Comparison of ENCODE assay signal across 8 cellular contexts in the genomic region with DNA sequence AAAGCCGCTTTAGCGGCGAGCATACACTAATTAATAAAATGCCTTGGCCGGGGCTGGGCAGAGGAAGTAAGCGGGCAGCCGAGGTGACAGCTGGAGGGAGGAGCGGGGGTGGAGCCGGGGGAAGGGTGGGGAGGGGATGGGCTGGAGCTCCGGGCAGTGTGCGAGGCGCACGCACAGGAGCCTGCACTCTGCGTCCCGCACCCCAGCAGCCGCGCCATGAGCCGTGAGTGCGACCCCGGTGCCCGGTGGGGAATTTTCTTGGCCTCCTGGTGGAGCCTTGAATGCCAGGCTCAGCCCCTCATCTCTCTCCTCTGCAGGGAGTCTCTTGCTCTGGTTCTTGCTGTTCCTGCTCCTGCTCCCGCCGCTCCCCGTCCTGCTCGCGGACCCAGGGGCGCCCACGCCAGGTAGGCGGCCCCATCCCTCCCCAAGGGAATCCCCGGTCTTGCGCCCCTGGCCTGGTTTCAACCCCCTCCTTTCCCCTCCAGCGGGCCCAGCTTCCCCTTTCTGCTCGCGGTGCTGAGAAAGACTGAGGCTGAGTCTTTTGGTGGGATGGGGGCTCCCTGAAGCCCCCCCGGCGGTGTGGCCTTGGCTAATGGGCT. TPM values are rescaled to one million over a fixed set of nuclear protein-coding genes. Genes with fewer than 3 reads are reported as not detected.
A peak's percentile ranks its signal among the peaks of the same experiment; 100 is the strongest.
DNase-seq lines count a peak whose midpoint lies in the region; ATAC-seq, FAIRE-seq and TF ChIP-seq lines count a peak whose summit lies in the region.

Gene PTGS1 (plus strand): TSS at position 156 of the 599 bp plus-strand sequence. CDS start 61 bp downstream, at position 217.

- peak within 1 kb of the TSS; percentile 22; the same call in 1 of the 2 replicates for H2BK12ac ChIP-seq in H1 (ENCODE audit: low read depth, low read length)

- no peak within 1 kb of the TSS for H3K27ac ChIP-seq in right lobe of liver
- no peak within 1 kb of the TSS for H3K27ac ChIP-seq in HepG2 (ENCODE audit: extremely low read length, insufficient read depth, low read length)
- no peak within 1 kb of the TSS for H3K27ac ChIP-seq in PC-3 (ENCODE audit: low read length)
- H3K27ac ChIP-seq in H1 (ENCODE audit: low read depth, low read length), result no peak within 1 kb of the TSS
- H3K27ac ChIP-seq in mucosa of rectum (ENCODE audit: low read depth in 2 of 2, low read length in 2 of 2), result peak within 1 kb of the TSS; percentile 50 to 70

- intact Hi-C loops in right lobe of liver (cut with DNase I) (no loop called here), HepG2 (cut with micrococcal nuclease; ENCODE audit: unreplicated experiment) (no loop called here), PC-3 (cut with micrococcal nuclease) (no loop called here)

- BruUV-seq in HepG2 (replicated peaks; lab: Mats Ljungman, UMichigan) (no TSS peak), PC-3 (replicated peaks; lab: Mats Ljungman, UMichigan) (no TSS peak)

- no peaks in the 10 kb centered on the region for H3K36me3 ChIP-seq in right lobe of liver
- H3K36me3 ChIP-seq in HepG2 (replicated peaks in 1 of 2; ENCODE audit: control insufficient read depth in 1 of 2, insufficient read depth in 2 of 2, low read length in 2 of 2), result no peaks in the 10 kb centered on the region
- H3K36me3 ChIP-seq in PC-3 (ENCODE audit: low read depth, low read length), result no peaks in the 10 kb centered on the region
- H3K36me3 ChIP-seq in H1 (ENCODE audit: control insufficient read depth in 2 of 4, insufficient read depth in 4 of 4, low read length in 3 of 4), result no peaks in the 10 kb centered on the region
- H3K36me3 ChIP-seq in mucosa of rectum (ENCODE audit: control insufficient read depth in 2 of 2, insufficient read depth in 2 of 2, low read length in 2 of 2), result no peaks in the 10 kb centered on the region

- no peaks in the 10 kb centered on the region for H3K9me2 ChIP-seq in PC-3 (replicated peaks; ENCODE audit: low read length)

- FAIRE-seq in HepG2 (lab: Jason Lieb, UNC), result no peak
- FAIRE-seq in H1 (lab: Jason Lieb, UNC), result no peak

- TF ChIP-seq EP300 in HepG2 (IDR thresholded peaks at IDR 0.05; ENCODE audit: low read depth in 2 of 2, low read length in 2 of 2), result no peak
- no peak for TF ChIP-seq EP300 in HepG2 (CRISPR knock-in tag; IDR thresholded peaks at IDR 0.05; ENCODE audit: borderline replicate concordance)
- no peak for TF ChIP-seq EP300 in H1 (IDR thresholded peaks at IDR 0.05; ENCODE audit: borderline replicate concordance in 1 of 2, low read depth in 2 of 2, low read length in 2 of 2)

- H3K4me1 ChIP-seq in right lobe of liver (peaks cover 0 to 8% (median 0%) of the 10 kb centered on the region in 4 donors), HepG2 (ENCODE audit: insufficient read depth, low read length) (peaks cover 18% of the 10 kb centered on the region), PC-3 (ENCODE audit: insufficient read depth, low read length) (peaks cover 23% of the 10 kb centered on the region), H1 (replicated peaks in 1 of 4; ENCODE audit: control insufficient read depth in 3 of 4, insufficient read depth in 4 of 4, low read length in 3 of 4) (peaks cover 12 to 19% (median 15%) of the 10 kb centered on the region in 4 experiments), mucosa of rectum (ENCODE audit: control insufficient read depth in 2 of 2, insufficient read depth in 2 of 2, low read length in 2 of 2) (peaks cover 13 to 16% of the 10 kb centered on the region in 2 donors)

- H2BK20ac ChIP-seq in H1 (ENCODE audit: low read length), result peak within 1 kb of the TSS; percentile 5; the same call in 1 of the 2 replicates

- peak within 1 kb of the TSS; percentile 46; the same call in 1 of the 2 replicates for H2BK15ac ChIP-seq in H1 (ENCODE audit: low read length)

- no peak for TF ChIP-seq RAD21 in HepG2 (CRISPR knock-in tag; IDR thresholded peaks at IDR 0.05)
- no peak for TF ChIP-seq RAD21 in H1 (IDR thresholded peaks at IDR 0.05 in 1 of 2, conservative IDR thresholded peaks at IDR 0.05 in 1 of 2; ENCODE audit: low read depth in 2 of 2, low read length in 2 of 2)

- H3K9me3 ChIP-seq in right lobe of liver, result no peaks in the 10 kb centered on the region
- H3K9me3 ChIP-seq in HepG2 (ENCODE audit: low read length), result no peaks in the 10 kb centered on the region
- H3K9me3 ChIP-seq in PC-3 (ENCODE audit: low read length), result no peaks in the 10 kb centered on the region
- no peaks in the 10 kb centered on the region for H3K9me3 ChIP-seq in H1 (ENCODE audit: insufficient read depth in 2 of 2, low read depth in 1 of 2, low read length in 1 of 2)
- H3K9me3 ChIP-seq in mucosa of rectum (ENCODE audit: control insufficient read depth in 2 of 2, low read length in 2 of 2), result no peaks in the 10 kb centered on the region

- no peaks in the 10 kb centered on the region for H3F3A ChIP-seq in PC-3 (ENCODE audit: low read length, unreplicated experiment)

- H2BK120ac ChIP-seq in H1 (replicated peaks; ENCODE audit: low read depth, low read length), result no peak within 1 kb of the TSS

- no peak within 1 kb of the TSS for H3K23ac ChIP-seq in H1 (ENCODE audit: insufficient read length)

- H2AFZ ChIP-seq in HepG2 (ENCODE audit: low read length) (no peak within 1 kb of the TSS), PC-3 (ENCODE audit: low read length) (peak within 1 kb of the TSS; percentile 57; the same call in 1 of the 2 replicates), H1 (ENCODE audit: low read length) (0 out of 2 replicates have a peak within 1 kb of the TSS, but pooled peaks have one; percentile 91)

- H4K5ac ChIP-seq in H1 (ENCODE audit: insufficient read length, low read depth, low read length), result no peak within 1 kb of the TSS

- WGBS in right lobe of liver (ENCODE audit: insufficient coverage, low coverage, low lambda C conversion rate, missing lambda C conversion rate), result 3% methylated on average over 6 of the region's 35 CpGs
- WGBS in HepG2 (ENCODE audit: low lambda C conversion rate), result 37% methylated on average over 25 of the region's 35 CpGs
- WGBS in H1 (ENCODE audit: extremely low coverage in 1 of 2, insufficient coverage in 1 of 2, insufficient read length in 1 of 2, insufficient replicate concordance in 2 of 2, low coverage in 1 of 2, low lambda C conversion rate in 2 of 2, missing lambda C conversion rate in 1 of 2), 2 experiments, result 5% methylated on average over 8 of the region's 35 CpGs; no CpG with 5 or more reads in 1 of the 2 experiments

- H3K79me1 ChIP-seq in H1 (ENCODE audit: low read depth, low read length), result no peaks in the 10 kb centered on the region

- no peak within 1 kb of the TSS for H2BK5ac ChIP-seq in H1 (ENCODE audit: low read depth, low read length)

- in situ Hi-C loops in HepG2 (cut with HindIII; ENCODE audit: extremely low pct_ligation_motif_present, low pct_unique_long_range_greater_than_20kb), result loop anchor here (25.0 kb wide), 1 partner anchor 441 kb away; the partner anchor contains the start of gene OR1K1

- H3K27me3 ChIP-seq in right lobe of liver (no peaks in the 10 kb centered on the region), HepG2 (ENCODE audit: control insufficient read depth in 1 of 2, insufficient read depth in 2 of 2, low read length in 2 of 2) (peaks cover 0 to 18% of the 10 kb centered on the region in 2 experiments), PC-3 (ENCODE audit: low read length) (peaks cover 4% of the 10 kb centered on the region; the same call in 1 of the 2 replicates), H1 (replicated peaks in 1 of 4; ENCODE audit: control insufficient read depth in 3 of 4, extremely low read depth in 1 of 4, insufficient read depth in 3 of 4, low read length in 3 of 4) (peaks cover 5 to 45% (median 36%) of the 10 kb centered on the region in 4 experiments), mucosa of rectum (ENCODE audit: control insufficient read depth in 2 of 2, insufficient read depth in 2 of 2, low read length in 2 of 2) (peaks cover 0 to 3% of the 10 kb centered on the region in 2 donors)

- CTCF ChIA-PET in HepG2 (lab: Yijun Ruan, JAX; ENCODE audit: low intra/inter-chr PET ratio, low total read pairs), result no interaction called here
- CTCF ChIA-PET in PC-3 (lab: Charles Lee), result no interaction called here
- CTCF ChIA-PET in H1 (lab: Charles Lee; ENCODE audit: partially characterized antibody), result interaction anchor here (0.8 to 6.1 kb wide), 5 partner anchors 14 to 248 kb away, joined by 3 to 42 read pairs (median 4); no protein-coding TSS in a partner anchor

- no peak within 1 kb of the TSS for H3K56ac ChIP-seq in H1 (replicated peaks; ENCODE audit: insufficient read length, low read depth, low read length)

- H4K20me1 ChIP-seq in HepG2 (ENCODE audit: insufficient read depth, low read length) (no peaks in the 10 kb centered on the region), PC-3 (ENCODE audit: low read length) (no peaks in the 10 kb centered on the region), H1 (replicated peaks in 1 of 2; ENCODE audit: control insufficient read depth in 1 of 2, insufficient read depth in 2 of 2, low read length in 2 of 2) (no peaks in the 10 kb centered on the region)

- POLR2A ChIA-PET in HepG2 (lab: Yijun Ruan, JAX), result no interaction called here
- POLR2A ChIA-PET in PC-3 (lab: Charles Lee; ENCODE audit: unreplicated experiment), result no interaction called here
- POLR2A ChIA-PET in H1 (lab: Charles Lee; ENCODE audit: partially characterized antibody), result interaction anchor here (1.7 to 1.8 kb wide), 2 partner anchors 14 to 241 kb away, joined by 3 to 5 read pairs; no protein-coding TSS in a partner anchor

- no peak within 1 kb of the TSS for H3K14ac ChIP-seq in H1 (ENCODE audit: insufficient read length)

- no peak within 1 kb of the TSS for H3K18ac ChIP-seq in H1 (ENCODE audit: extremely low read depth, low read length)

- ATAC-seq in right lobe of liver, result peak; percentile 62 to 79 (median 70)
- ATAC-seq in HepG2, result no peak
- peak; percentile 65 for ATAC-seq in HG02943 (IDR thresholded peaks at IDR 0.05; ENCODE audit: low read depth, unreplicated experiment)
- ATAC-seq in PC-3, result peak; percentile 50

- H3K4ac ChIP-seq in H1 (replicated peaks; ENCODE audit: insufficient read length, low read depth, low read length), result no peak within 1 kb of the TSS

- DNase-seq in right lobe of liver, result peak; percentile 48 to 68 (median 61)
- DNase-seq in HepG2 (ENCODE audit: low spot score), result no peak
- DNase-seq in PC-3, result no peak
- peak in 1 of 2 experiments; percentile 65 for DNase-seq in H1 (ENCODE audit: low read depth in 1 of 2, low spot score in 2 of 2)
- no peak for DNase-seq in NCI-H1092 (lab: John Stamatoyannopoulos, UW)
- no peak for DNase-seq in occipital lobe (lab: John Stamatoyannopoulos, UW)

- H3K4me3 ChIP-seq in right lobe of liver (peak within 1 kb of the TSS; percentile 18 to 37 (median 25)), HepG2 (replicated peaks in 1 of 3; ENCODE audit: insufficient read depth in 1 of 3, low read depth in 2 of 3, low read length in 3 of 3) (no peak within 1 kb of the TSS), PC-3 (ENCODE audit: low read length) (peak within 1 kb of the TSS; percentile 50), H1 (ENCODE audit: extremely low read depth in 1 of 4, insufficient read depth in 2 of 4, low read depth in 3 of 4, low read length in 4 of 4) (peak within 1 kb of the TSS; percentile 55 to 71 (median 59)), mucosa of rectum (ENCODE audit: low read length in 2 of 2) (peak within 1 kb of the TSS; percentile 52 to 71)

- H4K8ac ChIP-seq in H1 (ENCODE audit: extremely low read depth, insufficient read depth, low read length), result 0 out of 2 replicates have a peak within 1 kb of the TSS, but pooled peaks have one; percentile 18

- H3K23me2 ChIP-seq in H1 (ENCODE audit: low read depth, low read length), result peaks cover 8% of the 10 kb centered on the region

- no peak within 1 kb of the TSS for H2AK5ac ChIP-seq in H1 (ENCODE audit: low read depth, low read length)

- H4K91ac ChIP-seq in H1 (replicated peaks; ENCODE audit: insufficient read length, low read length), result no peak within 1 kb of the TSS

- H3K4me2 ChIP-seq in HepG2 (ENCODE audit: low read depth, low read length) (no peak within 1 kb of the TSS), PC-3 (ENCODE audit: low read length) (peak within 1 kb of the TSS; percentile 73), H1 (ENCODE audit: insufficient read depth in 1 of 2, low read depth in 2 of 2, low read length in 2 of 2) (peak within 1 kb of the TSS; percentile 78)

- TF ChIP-seq CTCF in right lobe of liver (IDR thresholded peaks at IDR 0.05) (no peak), HepG2 (CRISPR knock-in tag; IDR thresholded peaks at IDR 0.05) (no peak), PC-3 (conservative IDR thresholded peaks at IDR 0.05; ENCODE audit: low read depth, low read length) (no peak), H1 (IDR thresholded peaks at IDR 0.05; ENCODE audit: control extremely low read depth in 1 of 3, insufficient read depth in 1 of 3, low read depth in 1 of 3, low read length in 3 of 3) (no peak)

- no peak for TF ChIP-seq POLR2A in right lobe of liver (IDR thresholded peaks at IDR 0.05)
- no peak for TF ChIP-seq POLR2A in HepG2 (IDR thresholded peaks at IDR 0.05; ENCODE audit: insufficient read depth in 1 of 2, low read depth in 2 of 2, low read length in 2 of 2)
- TF ChIP-seq POLR2A in H1 (IDR thresholded peaks at IDR 0.05; ENCODE audit: control extremely low read depth in 1 of 2, low read depth in 2 of 2, low read length in 2 of 2), result no peak

- H3K79me2 ChIP-seq in HepG2 (ENCODE audit: insufficient read depth, low read length) (no peaks in the 10 kb centered on the region), PC-3 (ENCODE audit: low read length) (no peaks in the 10 kb centered on the region), H1 (ENCODE audit: control insufficient read depth in 1 of 2, insufficient read depth in 2 of 2, low read length in 2 of 2) (no peaks in the 10 kb centered on the region)

- no peak within 1 kb of the TSS for H3K9ac ChIP-seq in HepG2 (ENCODE audit: insufficient read depth, low read depth, low read length)
- no peak within 1 kb of the TSS for H3K9ac ChIP-seq in PC-3 (ENCODE audit: low read length)
- no peak within 1 kb of the TSS for H3K9ac ChIP-seq in H1 (replicated peaks in 1 of 4; ENCODE audit: extremely low read depth in 1 of 4, low read depth in 3 of 4, low read length in 3 of 4)
- peak within 1 kb of the TSS; percentile 44 to 45 for H3K9ac ChIP-seq in mucosa of rectum (ENCODE audit: low read depth in 1 of 2, low read length in 2 of 2)

RNA-seq across cellular contexts. Expression of gene PTGS1, which starts in this region (rescaled TPM):
- total RNA-seq in right lobe of liver (1 to 10 TPM; 1.7 to 3.6 (median 2.4) TPM), HepG2 (2016; rRNA removed; fragmentation: Illumina TruSeq; extraction: Trizol) (0.06 and 0.07 TPM in 2 replicates), PC-3 (2014; rRNA removed) (0.44 and 0.86 TPM in 2 replicates), occipital lobe (0.47 TPM)
- not detected in 2 replicates for total RNA-seq in HepG2 (2016; cell fraction: cytosol; rRNA removed; fragmentation: Illumina TruSeq; extraction: Trizol; ENCODE audit: low read depth)
- 0.11 TPM in 1 of 2 replicates, not detected in the other for total RNA-seq in HepG2 (2016; cell fraction: insoluble cytoplasmic fraction; rRNA removed; fragmentation: Illumina TruSeq; extraction: Trizol)
- 0.03 TPM in 1 of 2 replicates, not detected in the other for total RNA-seq in HepG2 (2016; cell fraction: membrane; rRNA removed; fragmentation: Illumina TruSeq; extraction: Trizol)
- total RNA-seq in HepG2 (2016; cell fraction: nucleus; rRNA removed; fragmentation: Illumina TruSeq; extraction: Trizol), result not detected in 2 replicates
- polyA plus RNA-seq in HepG2 (2011; rRNA removed) (0.05 and 0.08 TPM in 2 replicates), H1 (2011; rRNA removed) (1.9 and 2.4 TPM in 2 replicates)
- polyA plus RNA-seq in HepG2 (2011; cell fraction: cytosol; rRNA removed), result 0.06 and 0.15 TPM in 2 replicates
- polyA plus RNA-seq in HepG2 (2011; cell fraction: nucleus; rRNA removed), result 0.09 and 0.10 TPM in 2 replicates
- 0.07 and 0.08 TPM in 2 replicates for polyA plus RNA-seq in HepG2 (2012)
- not detected in 2 replicates for polyA plus RNA-seq in HepG2 (2016; cell fraction: cytosol; fragmentation: Illumina TruSeq; extraction: Trizol; ENCODE audit: low read depth)
- polyA plus RNA-seq in HepG2 (2016; cell fraction: insoluble cytoplasmic fraction; fragmentation: Illumina TruSeq; extraction: Trizol; ENCODE audit: low read depth), result not detected in 2 replicates
- 0.08 TPM in 1 of 2 replicates, not detected in the other for polyA plus RNA-seq in HepG2 (2016; cell fraction: membrane; fragmentation: Illumina TruSeq; extraction: Trizol; ENCODE audit: low read depth)
- not detected in 2 replicates for polyA plus RNA-seq in HepG2 (2016; cell fraction: nucleus; fragmentation: Illumina TruSeq; extraction: Trizol; ENCODE audit: insufficient read depth, low read depth)
- polyA minus RNA-seq in HepG2 (2011; rRNA and poly(A)+ RNA removed; ENCODE audit: low replicate concordance), result 0.28 and 8.6 TPM in 2 replicates
- not detected in 2 replicates for polyA minus RNA-seq in HepG2 (2011; cell fraction: cytosol; rRNA and poly(A)+ RNA removed)
- polyA minus RNA-seq in HepG2 (2011; cell fraction: nucleus; rRNA and poly(A)+ RNA removed), result 0.12 TPM in 1 of 2 replicates, not detected in the other
- total RNA-seq in H1 (2021; fragmentation: NEBNext Ultra II Directional; extraction: Animal tissue kit (Norgen Biotek cat#: 25700)), result 1.1 and 1.3 TPM in 2 replicates
- 1.9 TPM for polyA plus RNA-seq in H1 (2011; cell fraction: cytosol; rRNA removed)
- polyA plus RNA-seq in H1 (2011; cell fraction: nucleus; rRNA removed), result 2.9 TPM
- polyA plus RNA-seq in H1 (2012, experiment 1 of 2), result 0.93 to 2.0 TPM (median 1.7 TPM) in 4 replicates
- 1.00 TPM for polyA plus RNA-seq in H1 (2012, experiment 2 of 2)
- 1.4 TPM for polyA plus RNA-seq in H1 (2013, experiment 1 of 2)
- polyA plus RNA-seq in H1 (2013, experiment 2 of 2), result 1.5 TPM
- polyA minus RNA-seq in H1 (2011; rRNA and poly(A)+ RNA removed), result 1.8 and 2.2 TPM in 2 replicates
- polyA minus RNA-seq in H1 (2011; cell fraction: cytosol; rRNA and poly(A)+ RNA removed), result 1.2 TPM
- 1.1 TPM for polyA minus RNA-seq in H1 (2011; cell fraction: nucleus; rRNA and poly(A)+ RNA removed)

Comparison
In these comparisons a context has a peak if more than half of its experiments do, and no peak if none do; other contexts are left out.
1. DNase-seq: peak in right lobe of liver (3 of 3); none in HepG2 (single experiment), PC-3 (single experiment), NCI-H1092 (single experiment) and occipital lobe (single experiment).
2. H3K4me3 ChIP-seq: peak in right lobe of liver (3 of 3), H1 (4 of 4) and mucosa of rectum (2 of 2); none in HepG2 (0 of 3).
3. Peak in ATAC-seq, H3K4me3 ChIP-seq and H3K4me2 ChIP-seq in PC-3; RNA of the gene not detected or under 1 TPM.
4. H3K27ac ChIP-seq: peak in mucosa of rectum (2 of 2); none in right lobe of liver (0 of 3), HepG2 (single experiment), PC-3 (single experiment) and H1 (single experiment).
5. H3K9ac ChIP-seq: peak in mucosa of rectum (2 of 2); none in HepG2 (single experiment), PC-3 (single experiment) and H1 (0 of 4).